ENCODE assay signal across 1 cellular context in genomic region chr19:51320258-51320657, GRCh38.
TF ChIP-seq lines count a peak whose summit lies in the region.

No MANE protein-coding gene starts in this region.

TF ChIP-seq in IMR-90, 13 proteins besides CTCF, POLR2A, EP300 and RAD21:
- no peak for TF ChIP-seq BHLHE40 (IDR thresholded peaks at IDR 0.05; ENCODE audit: low read depth, low read length)
- TF ChIP-seq MXI1 (IDR thresholded peaks at IDR 0.05; ENCODE audit: borderline replicate concordance, low read depth, low read length): no peak
- no peak for TF ChIP-seq NFE2L2 (IDR thresholded peaks at IDR 0.05; ENCODE audit: low read depth, low read length)
- no peak for TF ChIP-seq RFX5 (IDR thresholded peaks at IDR 0.05; ENCODE audit: low read depth, low read length)
- TF ChIP-seq MAZ (IDR thresholded peaks at IDR 0.05; ENCODE audit: borderline replicate concordance, low read depth, low read length): no peak
- no peak for TF ChIP-seq SMC3 (IDR thresholded peaks at IDR 0.05; ENCODE audit: low read depth, low read length)
- no peak for TF ChIP-seq FOS (IDR thresholded peaks at IDR 0.05; ENCODE audit: low read depth, low read length)
- no peak for TF ChIP-seq ELK1 (IDR thresholded peaks at IDR 0.05; ENCODE audit: borderline replicate concordance, low read depth, low read length)
- no peak for TF ChIP-seq CHD1 (IDR thresholded peaks at IDR 0.05; ENCODE audit: low read depth, low read length)
- no peak for TF ChIP-seq CEBPB (IDR thresholded peaks at IDR 0.05; ENCODE audit: low read depth, low read length)
- no peak for TF ChIP-seq USF2 (IDR thresholded peaks at IDR 0.05; ENCODE audit: low read depth, low read length)
- no peak for TF ChIP-seq RCOR1 (IDR thresholded peaks at IDR 0.05; ENCODE audit: insufficient replicate concordance, low read length)
- no peak for TF ChIP-seq MAFK (IDR thresholded peaks at IDR 0.05; ENCODE audit: low read depth, low read length)
